Comparison of ENCODE assay signal across 21 cellular contexts in genomic region chr14:75881986-75882385, GRCh38.
"Had no signal": no experiment of that assay in that cellular context is flagged by ENCODE, and none has a peak within 500 bp of the region (broad histone marks: within the 10 kb centered on the region; RNA-seq: fewer than 3 reads in every experiment).

No MANE protein-coding gene starts in this region.

- DNase-seq: activated B cell treated with CpG ODN at 0.5 μM for 24 hours; activated CD4-positive, alpha-beta T cell treated with anti-CD3 and anti-CD28 coated beads for 48 hours; activated gamma-delta T cell; activated T-cell treated with anti-CD3 and anti-CD28 coated beads, Interleukin-2, amount 50 U/mL, for 72 hours; endodermal cell; foreskin keratinocyte; glutamatergic neuron; hippocampal formation; nephron progenitor cell; nucleus accumbens; posterior cingulate gyrus; sigmoid colon; spleen; stimulated activated CD4-positive, alpha-beta T cell treated with anti-CD3 and anti-CD28 coated beads, Interleukin-4, amount 100 ng/mL, for 4 hours; upper lobe of right lung had no signal

- H3K4me1 ChIP-seq: spleen had no signal

- H3K27ac ChIP-seq: epithelial cell of prostate, foreskin keratinocyte, sigmoid colon, spleen, upper lobe of right lung had no signal

- FAIRE-seq: astrocyte, colon, keratinocyte, TTC549 had no signal

- H3K4me3 ChIP-seq: lung, sigmoid colon, spleen, upper lobe of right lung had no signal

- H3K36me3 ChIP-seq: sigmoid colon, upper lobe of right lung had no signal

- H3K9me3 ChIP-seq: sigmoid colon, spleen, upper lobe of right lung had no signal

- H3K27me3 ChIP-seq: foreskin keratinocyte, sigmoid colon, spleen, upper lobe of right lung had no signal
